In genomic region chr6:3775386-3775785, GRCh38 we compare ENCODE assay signal across 34 cellular contexts.
"Had no signal": no experiment of that assay in that cellular context is flagged by ENCODE, and none has a peak within 500 bp of the region (broad histone marks: within the 10 kb centered on the region; RNA-seq: fewer than 3 reads in every experiment).

No MANE protein-coding gene starts in this region.

- H3K9ac ChIP-seq: KMS-11 had no signal

- H3K4me3 ChIP-seq: MG63 had no signal

- H3K9me3 ChIP-seq: MG63 had no signal

- H3K27me3 ChIP-seq: MG63 had no signal

- H3K27ac ChIP-seq: KMS-11 had no signal

- H3K36me3 ChIP-seq: MG63 had no signal

- DNase-seq: Karpas-422, Kasumi-1, KG1, MG63, MM.1S, MV-4-11, NCI-H1048, NCI-H1092, NCI-H1092 treated with DMSO at 0.1 percent for 48 hours, NCI-H1105, NCI-H1105 treated with DMSO at 0.1 percent for 48 hours, NCI-H1417, NCI-H1417 treated with DMSO at 0.1 percent for 48 hours, NCI-H1436, NCI-H1436 treated with DMSO at 0.1 percent for 48 hours, NCI-H146, NCI-H1694, NCI-H1694 treated with DMSO at 0.1 percent for 48 hours, NCI-H187, NCI-H187 treated with DMSO at 0.1 percent for 48 hours, NCI-H1930, NCI-H2029, NCI-H2029 treated with DMSO at 0.1 percent for 48 hours, NCI-H2081, NCI-H2081 treated with DMSO at 0.1 percent for 48 hours, NCI-H2107, NCI-H2171, NCI-H2171 treated with DMSO at 0.1 percent for 48 hours, NCI-H2227 treated with DMSO at 0.1 percent for 48 hours, NCI-H226, NCI-H345, NCI-H446, NCI-H446 treated with DMSO at 0.1 percent for 48 hours had no signal

- H3K4me2 ChIP-seq: KMS-11 had no signal
